ENCODE assay signal across 21 cellular contexts in the genomic region with DNA sequence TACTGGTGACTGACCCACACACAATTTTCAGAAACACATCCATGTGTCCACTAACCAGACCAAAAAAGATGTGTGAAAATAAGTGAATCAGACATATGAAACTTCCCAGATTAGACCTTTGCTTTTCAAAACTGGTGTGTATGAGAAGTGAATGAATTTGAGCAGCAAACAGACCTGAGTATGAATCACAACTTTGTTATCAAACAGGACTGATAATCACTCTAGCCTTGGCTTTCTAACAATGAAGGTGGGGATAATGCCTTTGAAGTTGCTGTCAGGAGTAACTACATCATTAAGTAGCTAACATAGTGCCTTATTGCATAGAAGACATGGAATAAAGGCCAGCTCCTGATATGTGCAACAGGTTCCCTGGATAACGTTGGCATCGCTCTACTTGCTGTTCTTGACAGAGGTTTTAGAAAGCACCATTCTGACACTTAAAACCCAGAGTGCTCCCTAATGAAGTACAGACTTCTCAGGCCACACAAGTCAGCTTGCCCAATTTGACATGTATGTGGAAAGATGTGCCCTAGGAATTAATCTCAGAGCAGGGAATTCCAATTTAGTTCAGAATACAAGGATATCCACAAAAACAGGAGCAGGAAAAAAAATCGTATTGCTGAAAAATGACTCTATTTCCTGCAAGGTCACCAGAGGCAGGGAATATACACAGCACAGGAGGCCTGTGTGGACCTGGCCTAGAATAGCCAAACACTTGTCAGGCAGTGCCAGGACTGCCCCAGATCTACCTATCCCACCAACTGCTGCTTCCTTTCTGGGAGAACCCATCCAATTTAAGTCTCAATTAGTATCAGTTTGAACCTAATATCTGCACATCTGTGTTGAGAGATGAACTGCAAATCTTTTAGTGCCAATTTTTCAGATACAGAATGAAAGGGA.
DNase-seq lines count a peak whose midpoint lies in the region; ATAC-seq, FAIRE-seq and TF ChIP-seq lines count a peak whose summit lies in the region.
"Had no signal": no experiment of that assay in that cellular context is flagged by ENCODE, and none has a peak within 500 bp of the region (broad histone marks: within the 10 kb centered on the region; RNA-seq: fewer than 3 reads in every experiment).

No MANE protein-coding gene starts in this region.

- POLR2A ChIA-PET in IMR-90 (lab: Charles Lee; ENCODE audit: unreplicated experiment) = no interaction called here
- POLR2A ChIA-PET in GM10248 (lab: Yijun Ruan, JAX) = no interaction called here

- no peak for TF ChIP-seq POLR2A in IMR-90 (IDR thresholded peaks at IDR 0.05; ENCODE audit: low read depth, low read length)
- TF ChIP-seq POLR2A in uterus (IDR thresholded peaks at IDR 0.05) = no peak

- ATAC-seq in IMR-90 (ENCODE audit: low read depth) (no peak), omental fat pad (ENCODE audit: low FRiP score) (peak; percentile 77), HG03175 (IDR thresholded peaks at IDR 0.05; ENCODE audit: unreplicated experiment) (no peak)
- ATAC-seq: Panc1 had no signal

- no peaks in the 10 kb centered on the region for H4K20me1 ChIP-seq in IMR-90 (ENCODE audit: insufficient read depth, low read length)

- peaks cover 6 to 17% of the 10 kb centered on the region in 2 experiments; a peak in 3 of 4 replicates for H3K79me1 ChIP-seq in IMR-90 (ENCODE audit: low read depth in 1 of 2, low read length in 2 of 2)

- CTCF ChIA-PET in IMR-90 (lab: Yijun Ruan, JAX) (interaction anchor here (0.6 kb wide), 1 partner anchor 42 kb away, joined by 3 read pairs; no protein-coding TSS in a partner anchor), GM10248 (lab: Yijun Ruan, JAX) (interaction anchor here (1.2 kb wide), 1 partner anchor 9 kb away, joined by 3 read pairs; no protein-coding TSS in a partner anchor)

- no peak overlapping the region for H3K56ac ChIP-seq in IMR-90 (ENCODE audit: extremely low read depth, insufficient read depth, low read length)

- no peak overlapping the region for H4K5ac ChIP-seq in IMR-90 (ENCODE audit: low read depth, low read length)

- H2AK9ac ChIP-seq in IMR-90 (replicated peaks; ENCODE audit: low read depth, low read length, poor library complexity) = no peak overlapping the region

- H3K27me3 ChIP-seq in IMR-90 (ENCODE audit: control insufficient read depth, insufficient read depth, low read length) (no peaks in the 10 kb centered on the region), uterus (no peaks in the 10 kb centered on the region)
- H3K27me3 ChIP-seq: SJCRH30 had no signal

- no peak overlapping the region for H2AK5ac ChIP-seq in IMR-90 (ENCODE audit: low read depth, low read length)

- H4K91ac ChIP-seq in IMR-90 (ENCODE audit: insufficient read depth, low read depth, low read length) = 0 out of 2 replicates have a peak overlapping the region, but pooled peaks have one; percentile 8

- peak overlapping the region; percentile 68; the same call in 1 of the 2 replicates for H2BK120ac ChIP-seq in IMR-90 (ENCODE audit: low read depth, low read length)

- H3K27ac ChIP-seq in IMR-90 (ENCODE audit: insufficient read depth, low read length) = no peak overlapping the region
- H3K27ac ChIP-seq in uterus = peak overlapping the region; percentile 16 to 35
- H3K27ac ChIP-seq: SJCRH30 had no signal

- H3K4ac ChIP-seq in IMR-90 (ENCODE audit: low read depth, low read length) = no peak overlapping the region; the same call in 1 of the 2 replicates

- H3K9me3 ChIP-seq in IMR-90 (ENCODE audit: control insufficient read depth, insufficient read depth, low read length) = no peaks in the 10 kb centered on the region
- no peaks in the 10 kb centered on the region for H3K9me3 ChIP-seq in uterus
- H3K9me3 ChIP-seq: SJCRH30 had no signal

- H4K8ac ChIP-seq in IMR-90 (ENCODE audit: low read depth in 2 of 2, low read length in 2 of 2) = no peak overlapping the region

- no TSS peak for BruUV-seq in IMR-90 (replicated peaks; lab: Mats Ljungman, UMichigan)

- no peak overlapping the region for H3K9ac ChIP-seq in IMR-90 (ENCODE audit: low read depth, low read length)

- intact Hi-C loops in IMR-90 (cut with micrococcal nuclease) = no loop called here
- intact Hi-C loops in uterus (cut with DNase I; ENCODE audit: low total_unique reads) = no loop called here

- FAIRE-seq in frontal cortex (lab: Jason Lieb, UNC) = no peak
- FAIRE-seq: HTR-8/SVneo had no signal

- H2BK15ac ChIP-seq in IMR-90 (ENCODE audit: low read depth, low read length) = 0 out of 3 replicates have a peak overlapping the region, but pooled peaks have one; percentile 50

- H3K23ac ChIP-seq in IMR-90 (ENCODE audit: low read depth, low read length) = no peak overlapping the region; the same call in 1 of the 2 replicates

- in situ Hi-C loops in IMR-90 (cut with MboI; ENCODE audit: low sequenced_read_pairs) = no loop called here

- peaks cover 9% of the 10 kb centered on the region for H3K9me1 ChIP-seq in IMR-90 (ENCODE audit: insufficient read depth, low read length)

- no peak overlapping the region for H3K18ac ChIP-seq in IMR-90 (ENCODE audit: low read depth, low read length)

- no peak overlapping the region for H2BK20ac ChIP-seq in IMR-90 (ENCODE audit: low read depth, low read length)

- H3K4me3 ChIP-seq in IMR-90 (ENCODE audit: insufficient read depth, low read depth, low read length) (no peak overlapping the region), uterus (no peak overlapping the region)
- H3K4me3 ChIP-seq: SJCRH30 had no signal

- no peak overlapping the region for H2AFZ ChIP-seq in IMR-90 (replicated peaks; ENCODE audit: low read length, poor library complexity)

- DNase-seq in IMR-90 (no peak), cerebellar cortex (ENCODE audit: low spot score) (peak; percentile 39), omental fat pad (ENCODE audit: low spot score) (no peak), uterus (no peak), GM10248 (ENCODE audit: extremely low spot score) (no peak), frontal cortex (ENCODE audit: low spot score in 2 of 2) (no peak)
- DNase-seq: ACHN; C1 segment of cervical spinal cord; CD8-positive, alpha-beta memory T cell; DMS79; H7; MM.1S; NCI-H1092; NCI-H146; NCI-H2029 treated with DMSO at 0.1 percent for 48 hours; NCI-H2171; NCI-H526; SJCRH30 had no signal

- dilution Hi-C loops in IMR-90 (cut with HindIII; ENCODE audit: low sequenced_read_pairs, unreplicated experiment) = no loop called here

- no peaks in the 10 kb centered on the region for H3K36me3 ChIP-seq in IMR-90 (ENCODE audit: control insufficient read depth, insufficient read depth, low read length)
- H3K36me3 ChIP-seq in uterus = no peaks in the 10 kb centered on the region
- H3K36me3 ChIP-seq: SJCRH30 had no signal

- peaks cover 16% of the 10 kb centered on the region for H3K4me1 ChIP-seq in IMR-90 (ENCODE audit: control insufficient read depth, insufficient read depth, low read length)
- H3K4me1 ChIP-seq in uterus = peaks cover 0 to 7% of the 10 kb centered on the region in 2 donors

- no peak overlapping the region for H3K14ac ChIP-seq in IMR-90 (replicated peaks; ENCODE audit: low read depth, low read length)

- 100% methylated on average over 1 of the region's 3 CpGs; no CpG with 5 or more reads in 1 of the 2 experiments for WGBS in IMR-90 (ENCODE audit: extremely low coverage in 2 of 2, insufficient read length in 1 of 2), 2 experiments

- no peak overlapping the region for H3K4me2 ChIP-seq in IMR-90 (ENCODE audit: low read depth, low read length)

- TF ChIP-seq RAD21 in IMR-90 (IDR thresholded peaks at IDR 0.05; ENCODE audit: low read length) = no peak

- TF ChIP-seq CTCF in IMR-90 (conservative IDR thresholded peaks at IDR 0.05; ENCODE audit: low read depth, low read length) = no peak
- no peak for TF ChIP-seq CTCF in omental fat pad (IDR thresholded peaks at IDR 0.05)
- no peak for TF ChIP-seq CTCF in uterus (IDR thresholded peaks at IDR 0.05)
- no peak for TF ChIP-seq CTCF in GM10248 (IDR thresholded peaks at IDR 0.05; ENCODE audit: control extremely low read depth, extremely low read depth, low read depth, missing control alignments)

- H2BK5ac ChIP-seq in IMR-90 (ENCODE audit: low read depth, low read length, poor library complexity, severe bottlenecking) = no peak overlapping the region

TF ChIP-seq in IMR-90, 13 proteins besides CTCF, POLR2A, EP300 and RAD21:
- TF ChIP-seq RCOR1 (IDR thresholded peaks at IDR 0.05; ENCODE audit: insufficient replicate concordance, low read length) = no peak
- TF ChIP-seq USF2 (IDR thresholded peaks at IDR 0.05; ENCODE audit: low read depth, low read length) = no peak
- TF ChIP-seq RFX5 (IDR thresholded peaks at IDR 0.05; ENCODE audit: low read depth, low read length) = no peak
- TF ChIP-seq MAZ (IDR thresholded peaks at IDR 0.05; ENCODE audit: borderline replicate concordance, low read depth, low read length) = no peak
- no peak for TF ChIP-seq MAFK (IDR thresholded peaks at IDR 0.05; ENCODE audit: low read depth, low read length)
- TF ChIP-seq, protein P1, sequence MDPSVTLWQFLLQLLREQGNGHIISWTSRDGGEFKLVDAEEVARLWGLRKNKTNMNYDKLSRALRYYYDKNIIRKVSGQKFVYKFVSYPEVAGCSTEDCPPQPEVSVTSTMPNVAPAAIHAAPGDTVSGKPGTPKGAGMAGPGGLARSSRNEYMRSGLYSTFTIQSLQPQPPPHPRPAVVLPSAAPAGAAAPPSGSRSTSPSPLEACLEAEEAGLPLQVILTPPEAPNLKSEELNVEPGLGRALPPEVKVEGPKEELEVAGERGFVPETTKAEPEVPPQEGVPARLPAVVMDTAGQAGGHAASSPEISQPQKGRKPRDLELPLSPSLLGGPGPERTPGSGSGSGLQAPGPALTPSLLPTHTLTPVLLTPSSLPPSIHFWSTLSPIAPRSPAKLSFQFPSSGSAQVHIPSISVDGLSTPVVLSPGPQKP (IDR thresholded peaks at IDR 0.05; ENCODE audit: borderline replicate concordance, low read depth, low read length) = no peak
- TF ChIP-seq SMC3 (IDR thresholded peaks at IDR 0.05; ENCODE audit: low read depth, low read length) = no peak
- TF ChIP-seq NFE2L2 (IDR thresholded peaks at IDR 0.05; ENCODE audit: low read depth, low read length) = no peak
- TF ChIP-seq BHLHE40 (IDR thresholded peaks at IDR 0.05; ENCODE audit: low read depth, low read length) = no peak
- TF ChIP-seq CEBPB (IDR thresholded peaks at IDR 0.05; ENCODE audit: low read depth, low read length) = no peak
- no peak for TF ChIP-seq CHD1 (IDR thresholded peaks at IDR 0.05; ENCODE audit: low read depth, low read length)
- no peak for TF ChIP-seq MXI1 (IDR thresholded peaks at IDR 0.05; ENCODE audit: borderline replicate concordance, low read depth, low read length)
